In genomic region chr10:124220547-124220946, GRCh38 we compare ENCODE assay signal across 27 cellular contexts.
DNase-seq lines count a peak whose midpoint lies in the region; ATAC-seq and TF ChIP-seq lines count a peak whose summit lies in the region.
"Had no signal": no experiment of that assay in that cellular context is flagged by ENCODE, and none has a peak within 500 bp of the region (broad histone marks: within the 10 kb centered on the region; RNA-seq: fewer than 3 reads in every experiment).

No MANE protein-coding gene starts in this region.

- H3K27ac ChIP-seq in heart right ventricle (peak overlapping the region in 7 of 10 donors; percentile 19 to 78 (median 56)), right cardiac atrium (ENCODE audit: low read length) (no peak overlapping the region), mesenchymal stem cell (ENCODE audit: low read length, poor library complexity, severe bottlenecking) (no peak overlapping the region), tibial artery (peak overlapping the region in 1 of 2 donors; percentile 71)
- H3K27ac ChIP-seq: gastrocnemius medialis, sigmoid colon, testis had no signal

- no peak overlapping the region for H3K9ac ChIP-seq in mesenchymal stem cell (ENCODE audit: low read length)

- intact Hi-C loops in heart right ventricle (cut with DNase I) (loop anchor here in 1 of 10 donors (10.0 kb wide), 1 partner anchor 126 kb away; the partner anchor contains the start of gene CHST15), right cardiac atrium (cut with DNase I) (no loop called here), tibial artery (cut with DNase I; ENCODE audit: low total_unique reads) (loop anchor here (10.0 kb wide), 1 partner anchor 126 kb away; the partner anchor contains the start of gene CHST15)
- intact Hi-C loops in activated T-helper 1 cell treated with anti-CD3 and anti-CD28 coated beads, Interleukin-12 subunit alpha, Interleukin-12 subunit beta, Interleukin-2, Interleukin-4 antibody, amounts not matched to agents 30 ng/mL and 10 ng/mL and 1 ng/mL, durations not matched to agents 14 hours and 24 hours and 36 hours (cut with micrococcal nuclease), result loop anchor here (5.0 to 10.0 kb wide), 3 partner anchors 126 to 1066 kb away; partner anchors contain the start of genes BUB3 and CHST15

- DNase-seq in heart right ventricle (no peak), right cardiac atrium (no peak), mesenchymal stem cell (peak; percentile 12), tibial artery (no peak), OCI-M1 (lab: John Stamatoyannopoulos, UW) (no peak), glomerular visceral epithelial cell (ENCODE audit: extremely low spot score) (no peak)
- no peak for DNase-seq in activated T-helper 1 cell treated with anti-CD3 and anti-CD28 coated beads, Interleukin-12 subunit alpha, Interleukin-12 subunit beta, Interleukin-2, Interleukin-4 antibody, amounts not matched to agents 30 ng/mL and 10 ng/mL and 1 ng/mL, durations not matched to agents 14 hours and 24 hours and 36 hours (ENCODE audit: low spot score)
- DNase-seq in naive thymus-derived CD8-positive, alpha-beta T cell, result no peak
- DNase-seq: activated CD8-positive, alpha-beta memory T cell treated with anti-CD3 and anti-CD28 coated beads for 24 hours; activated gamma-delta T cell; central memory CD4-positive, alpha-beta T cell; DMS153; esophagus squamous epithelium; gastrocnemius medialis; left ventricle myocardium superior; MG63; NCI-H2081; NCI-H226; NCI-H69; RPMI8226; sigmoid colon; stimulated activated CD4-positive, alpha-beta T cell treated with anti-CD3 and anti-CD28 coated beads, Interleukin-15, amount 100 ng/mL, for 24 hours; stimulated activated naive B cell treated with anti-CD40 and anti-IgM and Interleukin-4, amounts not matched to agents 10 μg/mL and 1 μg/mL and 100 μg/mL, for 72 hours; testis had no signal

- H4K91ac ChIP-seq in mesenchymal stem cell (ENCODE audit: low read length), result no peak overlapping the region

- H3K4me3 Mint-ChIP-seq in activated T-helper 1 cell treated with anti-CD3 and anti-CD28 coated beads, Interleukin-12 subunit alpha, Interleukin-12 subunit beta, Interleukin-2, Interleukin-4 antibody, amounts not matched to agents 30 ng/mL and 10 ng/mL and 1 ng/mL, durations not matched to agents 14 hours and 24 hours and 36 hours, result no peak overlapping the region
- no peak overlapping the region for H3K4me3 Mint-ChIP-seq in naive thymus-derived CD8-positive, alpha-beta T cell
- H3K4me3 Mint-ChIP-seq: dendritic cell treated with granulocyte-macrophage colony-stimulating factor and Interleukin-4, amounts not matched to agents 40 ng/mL and 50 ng/mL, for 4 days; neural crest cell; stimulated activated naive B cell treated with anti-CD40 and anti-IgM and Interleukin-4, amounts not matched to agents 10 μg/mL and 1 μg/mL and 100 μg/mL, for 72 hours had no signal

- H3K4me1 ChIP-seq in heart right ventricle (peaks cover 0 to 30% (median 25%) of the 10 kb centered on the region in 9 donors), right cardiac atrium (ENCODE audit: control insufficient read depth, insufficient read depth, low read length) (peaks cover 2% of the 10 kb centered on the region), mesenchymal stem cell (ENCODE audit: control insufficient read depth, insufficient read depth, low read depth, low read length) (peaks cover 35% of the 10 kb centered on the region), tibial artery (peaks cover 5 to 54% (median 49%) of the 10 kb centered on the region in 4 donors)
- H3K4me1 ChIP-seq: testis had no signal

- no peak for TF ChIP-seq CTCF in heart right ventricle (IDR thresholded peaks at IDR 0.05)
- TF ChIP-seq CTCF in tibial artery (IDR thresholded peaks at IDR 0.05), result no peak

- peak overlapping the region in 1 of 2 experiments; percentile 17 for H2BK12ac ChIP-seq in mesenchymal stem cell (ENCODE audit: low read length in 2 of 2)

- no peaks in the 10 kb centered on the region for H3K9me3 ChIP-seq in heart right ventricle
- no peaks in the 10 kb centered on the region for H3K9me3 ChIP-seq in right cardiac atrium (ENCODE audit: control insufficient read depth, low read length)
- no peaks in the 10 kb centered on the region for H3K9me3 ChIP-seq in mesenchymal stem cell (ENCODE audit: control insufficient read depth, low read length)
- no peaks in the 10 kb centered on the region for H3K9me3 ChIP-seq in tibial artery
- H3K9me3 ChIP-seq: esophagus squamous epithelium, gastrocnemius medialis, MG63, sigmoid colon, testis had no signal

- no peak overlapping the region for H3K4ac ChIP-seq in mesenchymal stem cell (ENCODE audit: low read depth in 1 of 2, low read length in 2 of 2)

- H2BK15ac ChIP-seq in mesenchymal stem cell (ENCODE audit: low read depth, poor library complexity, severe bottlenecking), result no peak overlapping the region

- peaks cover 25% of the 10 kb centered on the region for H3K4me1 Mint-ChIP-seq in activated T-helper 1 cell treated with anti-CD3 and anti-CD28 coated beads, Interleukin-12 subunit alpha, Interleukin-12 subunit beta, Interleukin-2, Interleukin-4 antibody, amounts not matched to agents 30 ng/mL and 10 ng/mL and 1 ng/mL, durations not matched to agents 14 hours and 24 hours and 36 hours (ENCODE audit: low read depth)
- H3K4me1 Mint-ChIP-seq in naive thymus-derived CD8-positive, alpha-beta T cell, result peaks cover 0 to 22% (median 0%) of the 10 kb centered on the region in 4 donors
- H3K4me1 Mint-ChIP-seq: neural crest cell had no signal

- ATAC-seq in heart right ventricle (peak in 2 of 8 donors; percentile 3 to 15), right cardiac atrium (no peak)
- ATAC-seq in naive thymus-derived CD8-positive, alpha-beta T cell, result no peak
- ATAC-seq: gastrocnemius medialis, K562 had no signal

- H2AK5ac ChIP-seq in mesenchymal stem cell (ENCODE audit: low read length, severe bottlenecking), result peak overlapping the region; percentile 36

- POLR2A ChIA-PET in naive thymus-derived CD8-positive, alpha-beta T cell (lab: Charles Lee), result interaction anchor here (0.5 kb wide), 1 partner anchor 33 kb away, joined by 4 read pairs; no protein-coding TSS in a partner anchor

- H4K8ac ChIP-seq in mesenchymal stem cell (ENCODE audit: low read length), result no peak overlapping the region

- H2BK120ac ChIP-seq in mesenchymal stem cell (ENCODE audit: low read depth, low read length), result no peak overlapping the region

- H2AFZ ChIP-seq in mesenchymal stem cell (ENCODE audit: low read depth, low read length), result no peak overlapping the region

- no peaks in the 10 kb centered on the region for H3K36me3 Mint-ChIP-seq in activated T-helper 1 cell treated with anti-CD3 and anti-CD28 coated beads, Interleukin-12 subunit alpha, Interleukin-12 subunit beta, Interleukin-2, Interleukin-4 antibody, amounts not matched to agents 30 ng/mL and 10 ng/mL and 1 ng/mL, durations not matched to agents 14 hours and 24 hours and 36 hours (ENCODE audit: low read depth)
- no peaks in the 10 kb centered on the region for H3K36me3 Mint-ChIP-seq in naive thymus-derived CD8-positive, alpha-beta T cell
- H3K36me3 Mint-ChIP-seq: stimulated activated naive B cell treated with anti-CD40 and anti-IgM and Interleukin-4, amounts not matched to agents 10 μg/mL and 1 μg/mL and 100 μg/mL, for 72 hours had no signal

- H2BK5ac ChIP-seq in mesenchymal stem cell (ENCODE audit: low read depth, low read length, poor library complexity, severe bottlenecking), result no peak overlapping the region

- no peak overlapping the region for H3K23ac ChIP-seq in mesenchymal stem cell (ENCODE audit: low read length in 2 of 2)

- peaks cover 13% of the 10 kb centered on the region for H3K27me3 Mint-ChIP-seq in activated T-helper 1 cell treated with anti-CD3 and anti-CD28 coated beads, Interleukin-12 subunit alpha, Interleukin-12 subunit beta, Interleukin-2, Interleukin-4 antibody, amounts not matched to agents 30 ng/mL and 10 ng/mL and 1 ng/mL, durations not matched to agents 14 hours and 24 hours and 36 hours (ENCODE audit: insufficient read depth)
- peaks cover 2 to 22% (median 5%) of the 10 kb centered on the region in 5 donors for H3K27me3 Mint-ChIP-seq in naive thymus-derived CD8-positive, alpha-beta T cell

- H3K27me3 ChIP-seq in heart right ventricle (peaks cover 0 to 26% (median 0%) of the 10 kb centered on the region in 7 donors), right cardiac atrium (ENCODE audit: control insufficient read depth, insufficient read depth) (no peaks in the 10 kb centered on the region), mesenchymal stem cell (ENCODE audit: control insufficient read depth in 1 of 2, insufficient read depth in 1 of 2, low read length in 2 of 2) (peaks cover 0 to 63% of the 10 kb centered on the region in 2 experiments), tibial artery (no peaks in the 10 kb centered on the region)
- H3K27me3 ChIP-seq: gastrocnemius medialis, MG63, sigmoid colon, testis had no signal

- no peaks in the 10 kb centered on the region for H3K9me3 Mint-ChIP-seq in activated T-helper 1 cell treated with anti-CD3 and anti-CD28 coated beads, Interleukin-12 subunit alpha, Interleukin-12 subunit beta, Interleukin-2, Interleukin-4 antibody, amounts not matched to agents 30 ng/mL and 10 ng/mL and 1 ng/mL, durations not matched to agents 14 hours and 24 hours and 36 hours
- peaks cover 0 to 2% (median 0%) of the 10 kb centered on the region in 9 donors for H3K9me3 Mint-ChIP-seq in naive thymus-derived CD8-positive, alpha-beta T cell
- H3K9me3 Mint-ChIP-seq: dendritic cell treated with granulocyte-macrophage colony-stimulating factor and Interleukin-4, amounts not matched to agents 40 ng/mL and 50 ng/mL, for 4 days; neural crest cell; stimulated activated naive B cell treated with anti-CD40 and anti-IgM and Interleukin-4, amounts not matched to agents 10 μg/mL and 1 μg/mL and 100 μg/mL, for 72 hours had no signal

- WGBS in heart right ventricle, 2 donors, result 47 to 48% methylated on average over 6 of the region's 6 CpGs
- 53% methylated on average over 6 of the region's 6 CpGs for WGBS in right cardiac atrium
- 70% methylated on average over 6 of the region's 6 CpGs for WGBS in mesenchymal stem cell

- H3K79me1 ChIP-seq in mesenchymal stem cell (replicated peaks; ENCODE audit: low read length, poor library complexity, severe bottlenecking), result no peaks in the 10 kb centered on the region

- H3K4me3 ChIP-seq in heart right ventricle (peak overlapping the region in 7 of 10 donors; percentile 19 to 48 (median 40)), right cardiac atrium (ENCODE audit: low read length) (no peak overlapping the region), mesenchymal stem cell (ENCODE audit: insufficient read depth in 1 of 2, low read depth in 1 of 2, low read length in 2 of 2) (peak overlapping the region in 1 of 2 experiments; percentile 66), tibial artery (peak overlapping the region; percentile 6 to 15)
- H3K4me3 ChIP-seq: esophagus squamous epithelium, K562, MG63, sigmoid colon, testis had no signal

- H3K27ac Mint-ChIP-seq in activated T-helper 1 cell treated with anti-CD3 and anti-CD28 coated beads, Interleukin-12 subunit alpha, Interleukin-12 subunit beta, Interleukin-2, Interleukin-4 antibody, amounts not matched to agents 30 ng/mL and 10 ng/mL and 1 ng/mL, durations not matched to agents 14 hours and 24 hours and 36 hours, result peak overlapping the region; percentile 29
- no peak overlapping the region for H3K27ac Mint-ChIP-seq in naive thymus-derived CD8-positive, alpha-beta T cell
- H3K27ac Mint-ChIP-seq: dendritic cell treated with granulocyte-macrophage colony-stimulating factor and Interleukin-4, amounts not matched to agents 40 ng/mL and 50 ng/mL, for 4 days; stimulated activated naive B cell treated with anti-CD40 and anti-IgM and Interleukin-4, amounts not matched to agents 10 μg/mL and 1 μg/mL and 100 μg/mL, for 72 hours had no signal

- H3K18ac ChIP-seq in mesenchymal stem cell (ENCODE audit: low read depth in 1 of 2, low read length in 2 of 2), result no peak overlapping the region

- H3K14ac ChIP-seq in mesenchymal stem cell (ENCODE audit: low read length in 2 of 2), result no peak overlapping the region

- H3K36me3 ChIP-seq in heart right ventricle, result no peaks in the 10 kb centered on the region
- H3K36me3 ChIP-seq in mesenchymal stem cell (ENCODE audit: control insufficient read depth in 1 of 2, insufficient read depth in 2 of 2, low read depth in 1 of 2, low read length in 2 of 2), result no peaks in the 10 kb centered on the region
- no peaks in the 10 kb centered on the region for H3K36me3 ChIP-seq in tibial artery
- H3K36me3 ChIP-seq: esophagus squamous epithelium, gastrocnemius medialis, MG63, sigmoid colon had no signal

- no peak overlapping the region for H3K4me2 ChIP-seq in mesenchymal stem cell (ENCODE audit: low read length, poor library complexity, severe bottlenecking)

Comparison
In these comparisons a context has a peak if more than half of its experiments do, and no peak if none do; other contexts are left out.
1. H3K27ac ChIP-seq: peak in heart right ventricle (7 of 10); none in right cardiac atrium (single experiment) and mesenchymal stem cell (single experiment).
2. intact Hi-C loops: an anchor here in activated T-helper 1 cell treated with anti-CD3 and anti-CD28 coated beads, Interleukin-12 subunit alpha, Interleukin-12 subunit beta, Interleukin-2, Interleukin-4 antibody, amounts not matched to agents 30 ng/mL and 10 ng/mL and 1 ng/mL, durations not matched to agents 14 hours and 24 hours and 36 hours (5.0 to 10.0 kb wide) and tibial artery (10.0 kb wide); none called in right cardiac atrium.